ENCODE assay signal across 9 cellular contexts in genomic region chr1:24149854-24150227, GRCh38. TPM values are rescaled to one million over a fixed set of nuclear protein-coding genes. Genes with fewer than 3 reads are reported as not detected.
DNase-seq lines count a peak whose midpoint lies in the region; ATAC-seq and TF ChIP-seq lines count a peak whose summit lies in the region.
"Had no signal": no experiment of that assay in that cellular context is flagged by ENCODE, and none has a peak within 500 bp of the region (broad histone marks: within the 10 kb centered on the region; RNA-seq: fewer than 3 reads in every experiment).

No MANE protein-coding gene starts in this region.

- H3K27ac Mint-ChIP-seq in activated naive CD8-positive, alpha-beta T cell treated with anti-CD3 and anti-CD28 coated beads for 36 hours, result no peak overlapping the region

- no peaks in the 10 kb centered on the region for H3K36me3 Mint-ChIP-seq in activated naive CD8-positive, alpha-beta T cell treated with anti-CD3 and anti-CD28 coated beads for 36 hours

- H3K4me2 ChIP-seq in mesendoderm (ENCODE audit: low read length), result no peak overlapping the region

- no peak for ATAC-seq in HG03139 (IDR thresholded peaks at IDR 0.05; ENCODE audit: unreplicated experiment)

- no peak overlapping the region for H3K4me3 Mint-ChIP-seq in activated naive CD8-positive, alpha-beta T cell treated with anti-CD3 and anti-CD28 coated beads for 36 hours

- DNase-seq in AG09309 (ENCODE audit: low read depth) (peak; percentile 23), NCI-H460 (ENCODE audit: extremely low read depth, low read depth) (peak; percentile 85), mesendoderm (no peak), SIG-M5 (lab: John Stamatoyannopoulos, UW) (no peak), NCI-H82 (lab: John Stamatoyannopoulos, UW) (no peak), NCI-H2171 treated with DMSO at 0.1 percent for 48 hours (lab: John Stamatoyannopoulos, UW) (no peak)
- peak; percentile 14 for DNase-seq in activated naive CD8-positive, alpha-beta T cell treated with anti-CD3 and anti-CD28 coated beads for 36 hours

- H2BK15ac ChIP-seq in mesendoderm (replicated peaks; ENCODE audit: low read depth), result no peak overlapping the region

- no CpG with 5 or more reads among the region's 6 CpGs for WGBS in mesendoderm (ENCODE audit: extremely low coverage, insufficient coverage, low lambda C conversion rate)

- H4K5ac ChIP-seq in mesendoderm (ENCODE audit: low read length), result no peak overlapping the region

- H3K23ac ChIP-seq in mesendoderm (ENCODE audit: low read length), result no peak overlapping the region

- peaks cover 47% of the 10 kb centered on the region for H3K27me3 Mint-ChIP-seq in activated naive CD8-positive, alpha-beta T cell treated with anti-CD3 and anti-CD28 coated beads for 36 hours

- no peak overlapping the region for H4K8ac ChIP-seq in mesendoderm (ENCODE audit: low read depth, low read length)

- H3K27me3 ChIP-seq in mesendoderm (ENCODE audit: insufficient read depth, low read length, poor library complexity), result no peaks in the 10 kb centered on the region

- H3K79me1 ChIP-seq in mesendoderm (ENCODE audit: low read length), result no peaks in the 10 kb centered on the region

- H3K4me3 ChIP-seq in AG09309 (ENCODE audit: control insufficient read depth, low read depth, low read length) (no peak overlapping the region), mesendoderm (ENCODE audit: low read length) (no peak overlapping the region)

- H3K4me1 Mint-ChIP-seq in activated naive CD8-positive, alpha-beta T cell treated with anti-CD3 and anti-CD28 coated beads for 36 hours, result peaks cover 17% of the 10 kb centered on the region

- no peak overlapping the region for H2BK5ac ChIP-seq in mesendoderm (ENCODE audit: low read length)

- no peaks in the 10 kb centered on the region for H3K9me3 Mint-ChIP-seq in activated naive CD8-positive, alpha-beta T cell treated with anti-CD3 and anti-CD28 coated beads for 36 hours

- peak overlapping the region; percentile 89 for H3K56ac ChIP-seq in mesendoderm (ENCODE audit: low read length)

- H2BK120ac ChIP-seq in mesendoderm (ENCODE audit: low read depth, low read length), result no peak overlapping the region

- H2AK5ac ChIP-seq in mesendoderm (ENCODE audit: low read length), result no peak overlapping the region

- no peaks in the 10 kb centered on the region for H3K79me2 ChIP-seq in mesendoderm (ENCODE audit: control insufficient read depth, insufficient read depth, low read length)

- H3K4ac ChIP-seq in mesendoderm (ENCODE audit: low read depth, low read length), result no peak overlapping the region

- H3K36me3 ChIP-seq in mesendoderm (ENCODE audit: control insufficient read depth, insufficient read depth, low read length), result no peaks in the 10 kb centered on the region

- H3K27ac ChIP-seq in mesendoderm (ENCODE audit: low read depth, low read length), result no peak overlapping the region

- peak overlapping the region; percentile 79 for H3K9ac ChIP-seq in mesendoderm (ENCODE audit: low read length)

- TF ChIP-seq CTCF in AG09309 (IDR thresholded peaks at IDR 0.05; ENCODE audit: control insufficient read depth, insufficient read depth, low read depth, low read length, missing control alignments), result no peak

- peak overlapping the region; percentile 10 for H3K18ac ChIP-seq in mesendoderm (ENCODE audit: low read length)

- H3K4me1 ChIP-seq in mesendoderm (ENCODE audit: control insufficient read depth, low read depth, low read length), result peaks cover 9% of the 10 kb centered on the region

RNA-seq across cellular contexts. Expression of gene IL22RA1, which starts 6.9 kb away (rescaled TPM):
- 1.6 and 1.9 TPM in 2 replicates for total RNA-seq in NCI-H460 (2014; rRNA removed; shearing (Covaris generic))
- polyA plus RNA-seq in NCI-H460 (2014; cell fraction: nucleus; rRNA removed), result 2.0 and 3.1 TPM in 2 replicates
- not detected for total RNA-seq in activated naive CD8-positive, alpha-beta T cell treated with anti-CD3 and anti-CD28 coated beads for 36 hours
- polyA plus RNA-seq in mesendoderm (2013, experiment 1 of 2), result 0.14 TPM
- 0.11 TPM for polyA plus RNA-seq in mesendoderm (2013, experiment 2 of 2)
- total RNA-seq: activated CD8-positive, alpha-beta memory T cell treated with anti-CD3 and anti-CD28 coated beads for 36 hours had no signal

RNA-seq across cellular contexts. Expression of gene IFNLR1, which starts 37.2 kb away (rescaled TPM):
- total RNA-seq in NCI-H460 (2014; rRNA removed; shearing (Covaris generic)), result 2.6 and 3.2 TPM in 2 replicates
- polyA plus RNA-seq in NCI-H460 (2014; cell fraction: nucleus; rRNA removed), result 2.1 and 3.2 TPM in 2 replicates
- 1 to 10 TPM; 6.3 to 7.3 TPM for total RNA-seq in activated naive CD8-positive, alpha-beta T cell treated with anti-CD3 and anti-CD28 coated beads for 36 hours
- polyA plus RNA-seq in mesendoderm (2013, experiment 1 of 2), result 7.5 TPM
- 6.8 TPM for polyA plus RNA-seq in mesendoderm (2013, experiment 2 of 2)

RNA-seq across cellular contexts. Expression of gene MYOM3, which starts 37.9 kb away (rescaled TPM):
- 3.1 and 3.4 TPM in 2 replicates for total RNA-seq in NCI-H460 (2014; rRNA removed; shearing (Covaris generic))
- 3.2 and 3.3 TPM in 2 replicates for polyA plus RNA-seq in NCI-H460 (2014; cell fraction: nucleus; rRNA removed)
- not detected for total RNA-seq in activated naive CD8-positive, alpha-beta T cell treated with anti-CD3 and anti-CD28 coated beads for 36 hours
- polyA plus RNA-seq in mesendoderm (2013, experiment 1 of 2), result 0.07 TPM
- polyA plus RNA-seq in mesendoderm (2013, experiment 2 of 2), result 0.06 TPM
- total RNA-seq: activated CD8-positive, alpha-beta memory T cell treated with anti-CD3 and anti-CD28 coated beads for 36 hours had no signal

Comparison
In these comparisons a context has a peak if more than half of its experiments do, and no peak if none do; other contexts are left out.
1. DNase-seq: peak in AG09309 (single experiment), NCI-H460 (single experiment) and activated naive CD8-positive, alpha-beta T cell treated with anti-CD3 and anti-CD28 coated beads for 36 hours (single experiment); none in mesendoderm (single experiment), SIG-M5 (single experiment), NCI-H82 (single experiment) and NCI-H2171 treated with DMSO at 0.1 percent for 48 hours (single experiment).